13 cellular contexts compared by ENCODE assay signal in the genomic region with DNA sequence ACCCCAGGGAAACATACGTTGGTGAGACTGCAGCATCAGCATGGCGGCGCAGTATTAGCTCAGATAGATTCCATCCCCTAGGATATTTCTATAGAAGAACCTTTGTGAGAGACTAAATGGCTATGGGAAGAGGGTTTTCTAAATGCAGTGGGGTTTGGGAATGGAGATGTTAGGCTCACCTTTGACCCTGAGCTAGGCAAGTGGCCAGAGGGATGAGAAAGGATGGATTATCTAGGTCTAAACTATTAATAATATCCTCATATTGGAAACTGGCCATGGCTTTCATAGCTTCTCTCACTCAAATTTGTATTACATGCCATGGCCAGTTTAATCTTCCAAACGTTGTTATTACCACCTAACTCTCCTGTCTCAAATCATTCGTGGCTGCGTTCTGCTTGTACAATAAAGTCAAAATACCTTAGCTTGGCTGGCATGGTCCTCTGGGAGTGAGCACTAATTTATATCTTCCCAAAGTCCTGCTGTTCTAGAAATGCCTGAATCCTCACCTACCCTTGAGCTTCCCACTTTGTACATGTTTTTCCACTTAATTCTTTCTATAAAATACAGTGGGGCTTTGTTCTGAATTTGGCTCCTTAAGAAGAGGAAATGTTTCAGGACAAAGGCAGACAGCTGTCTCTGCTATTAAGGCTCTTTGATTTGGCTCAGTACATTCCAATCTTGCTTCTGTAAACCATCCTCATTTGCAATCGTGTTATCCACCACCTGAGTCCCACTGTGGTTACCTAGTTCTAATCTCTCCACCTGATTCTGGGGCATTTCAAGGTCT.
"Had no signal": no experiment of that assay in that cellular context is flagged by ENCODE, and none has a peak within 500 bp of the region (broad histone marks: within the 10 kb centered on the region; RNA-seq: fewer than 3 reads in every experiment).

No MANE protein-coding gene starts in this region.

- H3K4me3 Mint-ChIP-seq: activated naive CD4-positive, alpha-beta T cell treated with anti-CD3 and anti-CD28 coated beads, Interleukin-2, amount 50 U/mL, for 24 hours; activated T-cell treated with anti-CD3 and anti-CD28 coated beads, Interleukin-2, amount 50 U/mL, for 72 hours; mesothelial cell of epicardium; stimulated activated naive B cell treated with anti-CD40 and anti-IgM and Interleukin-4, amounts not matched to agents 10 μg/mL and 1 μg/mL and 100 μg/mL, for 72 hours had no signal

- H3K9me3 Mint-ChIP-seq: activated naive CD4-positive, alpha-beta T cell treated with anti-CD3 and anti-CD28 coated beads, Interleukin-2, amount 50 U/mL, for 24 hours; activated T-cell treated with anti-CD3 and anti-CD28 coated beads, Interleukin-2, amount 50 U/mL, for 72 hours; mesothelial cell of epicardium; stimulated activated naive B cell treated with anti-CD40 and anti-IgM and Interleukin-4, amounts not matched to agents 10 μg/mL and 1 μg/mL and 100 μg/mL, for 72 hours had no signal

- H3K27ac Mint-ChIP-seq: activated naive CD4-positive, alpha-beta T cell treated with anti-CD3 and anti-CD28 coated beads, Interleukin-2, amount 50 U/mL, for 24 hours; activated T-cell treated with anti-CD3 and anti-CD28 coated beads, Interleukin-2, amount 50 U/mL, for 72 hours; mesothelial cell of epicardium; stimulated activated naive B cell treated with anti-CD40 and anti-IgM and Interleukin-4, amounts not matched to agents 10 μg/mL and 1 μg/mL and 100 μg/mL, for 72 hours had no signal

- ATAC-seq: activated T-cell treated with anti-CD3 and anti-CD28 coated beads, Interleukin-2, amount 50 U/mL, for 72 hours; stimulated activated naive B cell treated with anti-CD40 and anti-IgM and Interleukin-4, amounts not matched to agents 10 μg/mL and 1 μg/mL and 100 μg/mL, for 72 hours; upper lobe of right lung had no signal

- DNase-seq: activated CD4-positive, alpha-beta T cell treated with anti-CD3 and anti-CD28 coated beads for 1 hour; activated CD8-positive, alpha-beta memory T cell treated with anti-CD3 and anti-CD28 coated beads for 24 hours; activated gamma-delta T cell; activated T-cell treated with anti-CD3 and anti-CD28 coated beads, Interleukin-2, amount 50 U/mL, for 72 hours; dermis blood vessel endothelial cell; effector memory CD4-positive, alpha-beta T cell; esophagus squamous epithelium; ovary; stimulated activated naive B cell treated with anti-CD40 and anti-IgM and Interleukin-4, amounts not matched to agents 10 μg/mL and 1 μg/mL and 100 μg/mL, for 72 hours; upper lobe of right lung; WERI-Rb-1 had no signal

- H3K4me1 Mint-ChIP-seq: activated naive CD4-positive, alpha-beta T cell treated with anti-CD3 and anti-CD28 coated beads, Interleukin-2, amount 50 U/mL, for 24 hours; stimulated activated naive B cell treated with anti-CD40 and anti-IgM and Interleukin-4, amounts not matched to agents 10 μg/mL and 1 μg/mL and 100 μg/mL, for 72 hours had no signal

- H3K36me3 Mint-ChIP-seq: activated naive CD4-positive, alpha-beta T cell treated with anti-CD3 and anti-CD28 coated beads, Interleukin-2, amount 50 U/mL, for 24 hours; mesothelial cell of epicardium; stimulated activated naive B cell treated with anti-CD40 and anti-IgM and Interleukin-4, amounts not matched to agents 10 μg/mL and 1 μg/mL and 100 μg/mL, for 72 hours had no signal
